ENCODE assay signal across 8 cellular contexts in genomic region chr1:145979746-145980435, GRCh38. TPM values are rescaled to one million over a fixed set of nuclear protein-coding genes. Genes with fewer than 3 reads are reported as not detected.
DNase-seq lines count a peak whose midpoint lies in the region; TF ChIP-seq lines count a peak whose summit lies in the region.

No MANE protein-coding gene starts in this region.

- in situ Hi-C loops in GM13977 (cut with MboI; ENCODE audit: low pct_unique_long_range_greater_than_20kb, low sequenced_read_pairs, unreplicated experiment) = no loop called here

- H3K36me3 ChIP-seq in CD8-positive, alpha-beta memory T cell (ENCODE audit: insufficient read depth, low read length) = no peaks in the 10 kb centered on the region
- H3K36me3 ChIP-seq in HEK293 (ENCODE audit: control insufficient read depth in 2 of 2, insufficient read depth in 1 of 2, low read length in 2 of 2) (no peaks in the 10 kb centered on the region), SJCRH30 (no peaks in the 10 kb centered on the region), right atrium auricular region (no peaks in the 10 kb centered on the region)

- H3K27me3 Mint-ChIP-seq in CD8-positive, alpha-beta memory T cell = no peaks in the 10 kb centered on the region

- peaks cover 0 to 41% (median 6%) of the 10 kb centered on the region in 3 donors for H3K4me1 Mint-ChIP-seq in CD8-positive, alpha-beta memory T cell

- peaks cover 0 to 14% (median 6%) of the 10 kb centered on the region in 3 donors for H3K36me3 Mint-ChIP-seq in CD8-positive, alpha-beta memory T cell

- CTCF ChIA-PET in CD8-positive, alpha-beta memory T cell (lab: Charles Lee) = interaction anchor here (0.6 to 8.3 kb wide), 16 partner anchors 15 to 138 kb away, joined by 3 to 475 read pairs (median 6); partner anchors contain the start of genes ANKRD34A, ITGA10, LIX1L and NUDT17
- CTCF ChIA-PET in HEK293 (lab: Yijun Ruan, JAX) = interaction anchor here (0.6 to 6.8 kb wide), 13 partner anchors 11 to 135 kb away, joined by 3 to 227 read pairs (median 5); partner anchors contain the start of genes ANKRD34A, LIX1L, NUDT17 and POLR3GL

- no peaks in the 10 kb centered on the region for H3K9me3 Mint-ChIP-seq in CD8-positive, alpha-beta memory T cell

- H3K27ac ChIP-seq in CD8-positive, alpha-beta memory T cell (ENCODE audit: low read depth, low read length) = peak overlapping the region; percentile 76
- H3K27ac ChIP-seq in HEK293 (ENCODE audit: extremely low read depth, low read depth, low read length) = peak overlapping the region; percentile 43
- peak overlapping the region; percentile 91 for H3K27ac ChIP-seq in SJCRH30
- peak overlapping the region; percentile 96 to 98 for H3K27ac ChIP-seq in right atrium auricular region
- peak overlapping the region; percentile 97 for H3K27ac ChIP-seq in temporal lobe (ENCODE audit: low read depth, low read length)

- TF ChIP-seq CTCF in HEK293 (tag by site-specific recombination; IDR thresholded peaks at IDR 0.05) (no peak), right atrium auricular region (IDR thresholded peaks at IDR 0.05) (no peak), GM13977 (IDR thresholded peaks at IDR 0.05; ENCODE audit: extremely low read depth, insufficient read depth, missing control alignments) (no peak)

- POLR2A ChIA-PET in CD8-positive, alpha-beta memory T cell (lab: Charles Lee) = interaction anchor here (0.6 to 7.2 kb wide), 17 partner anchors 13 to 124 kb away, joined by 3 to 229 read pairs (median 5); partner anchors contain the start of genes ANKRD34A, LIX1L, PEX11B and PIAS3
- POLR2A ChIA-PET in HEK293 (lab: Yijun Ruan, JAX) = interaction anchor here (0.9 to 3.7 kb wide), 13 partner anchors 8 to 121 kb away, joined by 3 to 30 read pairs (median 5); partner anchors contain the start of genes ANKRD34A, LIX1L, PEX11B and PIAS3

- peaks cover 75% of the 10 kb centered on the region for H3K4me1 ChIP-seq in CD8-positive, alpha-beta memory T cell (ENCODE audit: insufficient read depth, low read length)
- peaks cover 6% of the 10 kb centered on the region for H3K4me1 ChIP-seq in HEK293 (ENCODE audit: control insufficient read depth, insufficient read depth, low read length)
- peaks cover 71% of the 10 kb centered on the region for H3K4me1 ChIP-seq in SJCRH30
- H3K4me1 ChIP-seq in right atrium auricular region = peaks cover 0 to 76% of the 10 kb centered on the region in 2 donors

- peak overlapping the region; percentile 55 for H3K4me3 ChIP-seq in CD8-positive, alpha-beta memory T cell (ENCODE audit: low read length)
- H3K4me3 ChIP-seq in HEK293 (ENCODE audit: low read depth, low read length) (no peak overlapping the region), SJCRH30 (no peak overlapping the region), right atrium auricular region (peak overlapping the region in 1 of 2 donors; percentile 31)

- no peak overlapping the region for H3K4me3 Mint-ChIP-seq in CD8-positive, alpha-beta memory T cell

- H3K27me3 ChIP-seq in CD8-positive, alpha-beta memory T cell (ENCODE audit: insufficient read depth, low read length, poor library complexity, severe bottlenecking) = no peaks in the 10 kb centered on the region
- H3K27me3 ChIP-seq in SJCRH30 (no peaks in the 10 kb centered on the region), right atrium auricular region (no peaks in the 10 kb centered on the region)

- no peaks in the 10 kb centered on the region for H3K9me3 ChIP-seq in CD8-positive, alpha-beta memory T cell (ENCODE audit: low read length)
- no peaks in the 10 kb centered on the region for H3K9me3 ChIP-seq in HEK293 (ENCODE audit: control insufficient read depth, insufficient read depth, low read depth, low read length)
- H3K9me3 ChIP-seq in SJCRH30 (replicated peaks) = no peaks in the 10 kb centered on the region
- H3K9me3 ChIP-seq in right atrium auricular region = no peaks in the 10 kb centered on the region

- no peak overlapping the region for H3K27ac Mint-ChIP-seq in CD8-positive, alpha-beta memory T cell

- DNase-seq in CD8-positive, alpha-beta memory T cell = peak in 2 of 5 donors; percentile 55 to 69
- DNase-seq in SJCRH30 (no peak), right atrium auricular region (ENCODE audit: low spot score) (no peak), GM13977 (ENCODE audit: low spot score) (no peak), hypothalamus (lab: John Stamatoyannopoulos, UW) (no peak), GM19240 (ENCODE audit: insufficient read length, low spot score) (no peak)

TF ChIP-seq in HEK293, 187 proteins besides CTCF, POLR2A, EP300 and RAD21:
- TF ChIP-seq ZNF335 (tag by site-specific recombination; conservative IDR thresholded peaks at IDR 0.05) = peak; percentile 38; the same call in 1 of the 2 replicates
- 0 out of 2 replicates have a peak, but pooled peaks have one; percentile 14 for TF ChIP-seq ZEB2 (tag by site-specific recombination; IDR thresholded peaks at IDR 0.05)
- no peak for TF ChIP-seq ZNF19 (tag by site-specific recombination; IDR thresholded peaks at IDR 0.05; ENCODE audit: low read depth)
- TF ChIP-seq SETDB1 (IDR thresholded peaks at IDR 0.05; ENCODE audit: insufficient read length, low read length) = no peak
- no peak for TF ChIP-seq ZNF391 (tag by site-specific recombination; IDR thresholded peaks at IDR 0.05; ENCODE audit: borderline replicate concordance, low read depth)

RNA-seq across cellular contexts. Expression of gene POLR3GL, which starts 15.4 kb away (rescaled TPM):
- 10 to 100 TPM; 21.6 to 22.8 TPM for total RNA-seq in CD8-positive, alpha-beta memory T cell
- 103 TPM for polyA plus RNA-seq in CD8-positive, alpha-beta memory T cell
- total RNA-seq in SJCRH30 (2014; rRNA removed; shearing (Covaris generic)) = 16.7 and 18.4 TPM in 2 replicates
- 10 to 100 TPM; 36.4 to 45.2 TPM for total RNA-seq in right atrium auricular region
- total RNA-seq in temporal lobe = 10.6 TPM

RNA-seq across cellular contexts. Expression of gene ANKRD34A, which starts 15.5 kb away (rescaled TPM):
- total RNA-seq in CD8-positive, alpha-beta memory T cell = 1 to 10 TPM; 6.9 to 8.7 TPM
- 0.97 TPM for polyA plus RNA-seq in CD8-positive, alpha-beta memory T cell
- total RNA-seq in SJCRH30 (2014; rRNA removed; shearing (Covaris generic)) = 0.69 and 0.84 TPM in 2 replicates
- total RNA-seq in right atrium auricular region (1 to 10 TPM; 1.5 to 3.4 TPM), temporal lobe (1.7 TPM)

RNA-seq across cellular contexts. Expression of gene TXNIP, which starts 16.5 kb away (rescaled TPM):
- total RNA-seq in CD8-positive, alpha-beta memory T cell = 100 to 1,000 TPM; 167 to 170 TPM
- 4,579 TPM for polyA plus RNA-seq in CD8-positive, alpha-beta memory T cell
- 161 and 177 TPM in 2 replicates for total RNA-seq in SJCRH30 (2014; rRNA removed; shearing (Covaris generic))
- total RNA-seq in right atrium auricular region = 1,000 to 10,000 TPM in 1 of 2 donors, 100 to 1,000 TPM in 1; 898 to 1,186 TPM
- 144 TPM for total RNA-seq in temporal lobe

RNA-seq across cellular contexts. Expression of gene LIX1L, which starts 22.1 kb away (rescaled TPM):
- 10 to 100 TPM; 41.8 to 42.6 TPM for total RNA-seq in CD8-positive, alpha-beta memory T cell
- 33.5 TPM for polyA plus RNA-seq in CD8-positive, alpha-beta memory T cell
- total RNA-seq in SJCRH30 (2014; rRNA removed; shearing (Covaris generic)) = 33.4 and 35.6 TPM in 2 replicates
- total RNA-seq in right atrium auricular region (10 to 100 TPM; 26.6 to 36.6 TPM), temporal lobe (22.4 TPM)

RNA-seq across cellular contexts. Expression of gene HJV, which starts 41.6 kb away (rescaled TPM):
- not detected for total RNA-seq in CD8-positive, alpha-beta memory T cell
- polyA plus RNA-seq in CD8-positive, alpha-beta memory T cell = not detected
- total RNA-seq in SJCRH30 (2014; rRNA removed; shearing (Covaris generic)) = 0.10 TPM in 2 replicates
- total RNA-seq in right atrium auricular region (100 to 1,000 TPM in 1 of 2 donors, 10 to 100 TPM in 1; 73.3 to 153 TPM), temporal lobe (under 0.01 TPM)

Comparison
In these comparisons a context has a peak if more than half of its experiments do, and no peak if none do; other contexts are left out.
1. H3K27ac ChIP-seq: peak in every context shown above with its lines; median percentile 97 in right atrium auricular region; 97 in temporal lobe; 91 in SJCRH30; 76 in CD8-positive, alpha-beta memory T cell; 43 in HEK293.